ENCODE assay signal across 7 cellular contexts in genomic region chr16:56189990-56190902, GRCh38. TPM values are rescaled to one million over a fixed set of nuclear protein-coding genes. Genes with fewer than 3 reads are reported as not detected.
DNase-seq lines count a peak whose midpoint lies in the region; ATAC-seq and TF ChIP-seq lines count a peak whose summit lies in the region.

No MANE protein-coding gene starts in this region.

- H3K4me1 ChIP-seq in breast epithelium = peaks cover 0 to 5% of the 10 kb centered on the region in 2 donors
- peaks cover 6 to 50% (median 32%) of the 10 kb centered on the region in 4 donors for H3K4me1 ChIP-seq in liver (ENCODE audit: control insufficient read depth in 4 of 4, insufficient read depth in 4 of 4, low read length in 3 of 4)

- peak overlapping the region; percentile 41 for H3K4me3 ChIP-seq in Jurkat, Clone E6-1 (ENCODE audit: low read length)
- peak overlapping the region; percentile 58 to 80 (median 60) for H3K4me3 ChIP-seq in breast epithelium
- H3K4me3 ChIP-seq in liver (ENCODE audit: low read depth in 1 of 3, low read length in 3 of 3) = peak overlapping the region; percentile 38 to 91 (median 82)

- peak overlapping the region; percentile 77 for H3K9ac ChIP-seq in liver (ENCODE audit: low read depth in 1 of 2, low read length in 2 of 2)

- TF ChIP-seq CTCF in breast epithelium (IDR thresholded peaks at IDR 0.05) (no peak), liver (IDR thresholded peaks at IDR 0.05; ENCODE audit: low read depth, low read length, missing input control) (no peak)

- H3K27me3 ChIP-seq in breast epithelium (peaks cover 4 to 27% of the 10 kb centered on the region in 2 donors), liver (ENCODE audit: control insufficient read depth in 4 of 4, insufficient read depth in 4 of 4, low read length in 3 of 4) (no peaks in the 10 kb centered on the region)

- no peaks in the 10 kb centered on the region for H3K9me3 ChIP-seq in breast epithelium
- H3K9me3 ChIP-seq in liver (ENCODE audit: control insufficient read depth in 4 of 4, low read length in 3 of 4) = no peaks in the 10 kb centered on the region

- intact Hi-C loops in breast epithelium (cut with DNase I; ENCODE audit: low total_unique reads) = no loop called here

- H3K36me3 ChIP-seq in breast epithelium (no peaks in the 10 kb centered on the region), liver (ENCODE audit: control insufficient read depth in 4 of 4, insufficient read depth in 3 of 4, low read depth in 1 of 4, low read length in 3 of 4) (no peaks in the 10 kb centered on the region)

- TF ChIP-seq RAD21 in liver (IDR thresholded peaks at IDR 0.05) = no peak

- DNase-seq in Jurkat, Clone E6-1 (ENCODE audit: low read depth, low spot score) = no peak
- no peak for DNase-seq in breast epithelium (ENCODE audit: low spot score in 2 of 2)
- DNase-seq in activated CD8-positive, alpha-beta memory T cell treated with anti-CD3 and anti-CD28 coated beads, Interleukin-2, amount 50 U/mL, for 48 hours = no peak

- H3K27ac ChIP-seq in breast epithelium (peak overlapping the region; percentile 29 to 78), liver (ENCODE audit: low read depth in 1 of 2, low read length in 2 of 2) (peak overlapping the region; percentile 95), temporal lobe (ENCODE audit: low read depth, low read length) (peak overlapping the region; percentile 87)

- ATAC-seq in HG02623 (IDR thresholded peaks at IDR 0.05; ENCODE audit: unreplicated experiment) (no peak), HG03159 (IDR thresholded peaks at IDR 0.05; ENCODE audit: unreplicated experiment) (no peak)

- 3% methylated on average over 35 of the region's 35 CpGs for WGBS in liver

- TF ChIP-seq POLR2A in breast epithelium (IDR thresholded peaks at IDR 0.05) = no peak

TF ChIP-seq in liver, 16 proteins besides CTCF, POLR2A, EP300 and RAD21:
- TF ChIP-seq YY1 (IDR thresholded peaks at IDR 0.05) (peak; percentile 51), EGR1 (IDR thresholded peaks at IDR 0.05; ENCODE audit: low read depth in 2 of 2) (no peak)
TF ChIP-seq in liver: peak in this region for 1.

RNA-seq across cellular contexts. Expression of gene GNAO1, which starts 1.0 kb away (rescaled TPM):
- polyA plus RNA-seq in Jurkat, Clone E6-1 (2012; ENCODE audit: insufficient read depth, insufficient read length) = 8.8 TPM
- 1 to 10 TPM in 1 of 3 donors, under 1 TPM in 2; 0.96 to 1.9 (median 0.98) TPM for total RNA-seq in breast epithelium
- 10 to 100 TPM in 1 of 2 donors, under 1 TPM in 1; 0.61 to 15.1 TPM for total RNA-seq in liver
- 10 to 100 TPM in 1 of 2 donors, 1 to 10 TPM in 1; 3.2 to 10.8 TPM for polyA plus RNA-seq in liver
- total RNA-seq in temporal lobe = 66.6 TPM
